ENCODE assay signal across 8 cellular contexts in genomic region chr17:77433385-77434135, GRCh38.
DNase-seq lines count a peak whose midpoint lies in the region; ATAC-seq and TF ChIP-seq lines count a peak whose summit lies in the region.

No MANE protein-coding gene starts in this region.

- peak overlapping the region; percentile 66 for H3K27ac ChIP-seq in CD8-positive, alpha-beta T cell (ENCODE audit: low read depth, low read length)

- peak overlapping the region; percentile 97 for H3K27ac Mint-ChIP-seq in CD8-positive, alpha-beta T cell
- no peak overlapping the region for H3K27ac Mint-ChIP-seq in natural killer cell treated with Interleukin-12 subunit alpha and Interleukin-12 subunit beta and Interleukin-15 and Interleukin-18, amount 100 ng/mL, for 72 hours

- peaks cover 32% of the 10 kb centered on the region for H3K36me3 Mint-ChIP-seq in CD8-positive, alpha-beta T cell
- no peaks in the 10 kb centered on the region for H3K36me3 Mint-ChIP-seq in natural killer cell treated with Interleukin-12 subunit alpha and Interleukin-12 subunit beta and Interleukin-15 and Interleukin-18, amount 100 ng/mL, for 72 hours

- POLR2A ChIA-PET in CD8-positive, alpha-beta T cell (lab: Charles Lee): interaction anchor here (0.8 to 17.2 kb wide), 15 partner anchors 11 to 525 kb away, joined by 3 to 242 read pairs (median 9); partner anchors contain the start of gene TNRC6C

- no peaks in the 10 kb centered on the region for H3K36me3 ChIP-seq in CD8-positive, alpha-beta T cell (ENCODE audit: insufficient read depth, low read length)

- H3K4me1 Mint-ChIP-seq in CD8-positive, alpha-beta T cell (ENCODE audit: low read depth): peaks cover 88% of the 10 kb centered on the region
- peaks cover 28 to 56% of the 10 kb centered on the region in 2 donors for H3K4me1 Mint-ChIP-seq in natural killer cell treated with Interleukin-12 subunit alpha and Interleukin-12 subunit beta and Interleukin-15 and Interleukin-18, amount 100 ng/mL, for 72 hours (ENCODE audit: low read depth in 2 of 2)

- H3K4me1 ChIP-seq in CD8-positive, alpha-beta T cell (ENCODE audit: insufficient read depth, low read length): peaks cover 83% of the 10 kb centered on the region

- ATAC-seq in CD8-positive, alpha-beta T cell: peak; percentile 22
- peak; percentile 45 for ATAC-seq in HG03432 (IDR thresholded peaks at IDR 0.05; ENCODE audit: unreplicated experiment)
- ATAC-seq in natural killer cell treated with Interleukin-12 subunit alpha and Interleukin-12 subunit beta and Interleukin-15 and Interleukin-18, amount 100 ng/mL, for 72 hours: peak; percentile 48 to 60
- no peak for ATAC-seq in HG02571 (IDR thresholded peaks at IDR 0.05; ENCODE audit: unreplicated experiment)
- ATAC-seq in HG02870 (IDR thresholded peaks at IDR 0.05; ENCODE audit: unreplicated experiment): no peak

- H3K27me3 Mint-ChIP-seq in CD8-positive, alpha-beta T cell (ENCODE audit: low read depth): no peaks in the 10 kb centered on the region
- no peaks in the 10 kb centered on the region for H3K27me3 Mint-ChIP-seq in natural killer cell treated with Interleukin-12 subunit alpha and Interleukin-12 subunit beta and Interleukin-15 and Interleukin-18, amount 100 ng/mL, for 72 hours

- CTCF ChIA-PET in CD8-positive, alpha-beta T cell (lab: Charles Lee): interaction anchor here (0.6 to 13.5 kb wide), 16 partner anchors 11 to 219 kb away, joined by 3 to 175 read pairs (median 6); no protein-coding TSS in a partner anchor

- no peaks in the 10 kb centered on the region for H3K9me3 Mint-ChIP-seq in CD8-positive, alpha-beta T cell
- H3K9me3 Mint-ChIP-seq in natural killer cell treated with Interleukin-12 subunit alpha and Interleukin-12 subunit beta and Interleukin-15 and Interleukin-18, amount 100 ng/mL, for 72 hours: no peaks in the 10 kb centered on the region

- intact Hi-C loops in CD8-positive, alpha-beta T cell (cut with DNase I, micrococcal nuclease): loop anchor here (1.0 to 5.0 kb wide), 4 partner anchors 8 to 51 kb away; no protein-coding TSS in a partner anchor

- H3K27me3 ChIP-seq in CD8-positive, alpha-beta T cell (ENCODE audit: insufficient read depth, low read length): no peaks in the 10 kb centered on the region

- H3K4me3 Mint-ChIP-seq in CD8-positive, alpha-beta T cell: peak overlapping the region; percentile 95
- H3K4me3 Mint-ChIP-seq in natural killer cell treated with Interleukin-12 subunit alpha and Interleukin-12 subunit beta and Interleukin-15 and Interleukin-18, amount 100 ng/mL, for 72 hours: no peak overlapping the region

- peak overlapping the region; percentile 70 for H3K4me3 ChIP-seq in CD8-positive, alpha-beta T cell (ENCODE audit: low read depth, low read length)
- peak overlapping the region; percentile 10 for H3K4me3 ChIP-seq in choroid plexus epithelial cell (ENCODE audit: low read depth, low read length)

- DNase-seq in CD8-positive, alpha-beta T cell: peak in 3 of 7 experiments; percentile 47 to 68 (median 51)
- DNase-seq in choroid plexus epithelial cell (ENCODE audit: low read depth): peak; percentile 75
- DNase-seq in natural killer cell treated with Interleukin-12 subunit alpha and Interleukin-12 subunit beta and Interleukin-15 and Interleukin-18, amount 100 ng/mL, for 72 hours (ENCODE audit: low spot score): no peak
- no peak for DNase-seq in DMS153 (lab: John Stamatoyannopoulos, UW)
- DNase-seq in central memory CD4-positive, alpha-beta T cell: no peak

- H3K9me3 ChIP-seq in CD8-positive, alpha-beta T cell (ENCODE audit: low read length): no peaks in the 10 kb centered on the region

- no peak for TF ChIP-seq CTCF in CD8-positive, alpha-beta T cell (IDR thresholded peaks at IDR 0.05)
- TF ChIP-seq CTCF in choroid plexus epithelial cell (conservative IDR thresholded peaks at IDR 0.05; ENCODE audit: low read depth, low read length): no peak

Comparison
In these comparisons a context has a peak if more than half of its experiments do, and no peak if none do; other contexts are left out.
1. ATAC-seq: peak in CD8-positive, alpha-beta T cell (single experiment), HG03432 (single experiment) and natural killer cell treated with Interleukin-12 subunit alpha and Interleukin-12 subunit beta and Interleukin-15 and Interleukin-18, amount 100 ng/mL, for 72 hours (2 of 2); none in HG02571 (single experiment) and HG02870 (single experiment).